10 cellular contexts compared by ENCODE assay signal in the genomic region with DNA sequence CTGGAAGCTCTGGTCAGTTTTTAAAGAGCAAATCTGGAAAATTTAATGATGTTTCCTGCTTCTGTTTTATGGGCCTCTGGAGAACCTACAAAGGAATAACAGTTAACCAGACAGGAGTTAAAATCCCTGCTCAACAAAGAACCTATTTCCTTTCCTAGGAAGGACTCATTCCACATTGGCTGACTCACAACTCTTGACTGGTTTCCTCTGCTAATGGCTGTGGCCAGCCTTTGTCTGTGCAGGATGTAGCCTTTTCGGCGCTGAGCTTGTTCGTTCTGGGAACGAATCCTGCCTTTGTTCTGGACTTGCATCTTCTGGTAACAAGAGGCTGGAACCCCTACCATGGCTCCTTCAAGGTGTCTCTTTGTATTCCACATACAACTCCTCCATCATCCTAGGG.
A peak's percentile ranks its signal among the peaks of the same experiment; 100 is the strongest.
DNase-seq lines count a peak whose midpoint lies in the region; TF ChIP-seq lines count a peak whose summit lies in the region.
"Had no signal": no experiment of that assay in that cellular context is flagged by ENCODE, and none has a peak within 500 bp of the region (broad histone marks: within the 10 kb centered on the region; RNA-seq: fewer than 3 reads in every experiment).

No MANE protein-coding gene starts in this region.

- DNase-seq in HFFc6 (peak; percentile 43), amniotic epithelial cell (ENCODE audit: low read depth) (peak; percentile 18), right atrium auricular region (ENCODE audit: low spot score) (no peak), MM.1S (no peak), NCI-H128 (lab: John Stamatoyannopoulos, UW; ENCODE audit: unreplicated experiment) (no peak), SK-N-DZ (ENCODE audit: low spot score) (no peak)
- DNase-seq in stimulated activated naive CD4-positive, alpha-beta T cell (lab: John Stamatoyannopoulos, UW) = no peak
- DNase-seq: activated CD4-positive, alpha-beta T cell treated with anti-CD3 and anti-CD28 coated beads, Interleukin-2, amount 50 U/mL, for 48 hours had no signal

- no peak for TF ChIP-seq CTCF in HFFc6 (IDR thresholded peaks at IDR 0.05)
- TF ChIP-seq CTCF in right atrium auricular region (IDR thresholded peaks at IDR 0.05) = no peak
- no peak for TF ChIP-seq CTCF in MM.1S (IDR thresholded peaks at IDR 0.05; ENCODE audit: low read length)

- H3K4me3 ChIP-seq in right atrium auricular region = no peak overlapping the region
- H3K4me3 ChIP-seq in skeletal muscle tissue (ENCODE audit: low read length in 3 of 3) = no peak overlapping the region
- no peak overlapping the region for H3K4me3 ChIP-seq in MM.1S (ENCODE audit: low read length)
- H3K4me3 ChIP-seq: cardiac muscle cell had no signal

- H3K4me3 Mint-ChIP-seq in HFFc6 = no peak overlapping the region

- no peaks in the 10 kb centered on the region for H3K79me2 ChIP-seq in MM.1S (ENCODE audit: low read length)

- peaks cover 7% of the 10 kb centered on the region for H3K4me1 Mint-ChIP-seq in HFFc6 (ENCODE audit: low read depth)

- H4K20me1 ChIP-seq in MM.1S (ENCODE audit: insufficient read depth, low read length) = no peaks in the 10 kb centered on the region

- H3K9ac ChIP-seq in skeletal muscle tissue (ENCODE audit: low read depth in 1 of 3, low read length in 3 of 3) (no peak overlapping the region), MM.1S (ENCODE audit: low read length) (no peak overlapping the region)

- no peaks in the 10 kb centered on the region for H3K9me3 Mint-ChIP-seq in HFFc6

- H3K27ac ChIP-seq in right atrium auricular region (peak overlapping the region; percentile 83 to 94), skeletal muscle tissue (ENCODE audit: low read depth, low read length) (peak overlapping the region; percentile 38), MM.1S (ENCODE audit: low read length) (no peak overlapping the region)
- H3K27ac ChIP-seq: cardiac muscle cell had no signal

- H3K4me1 ChIP-seq in right atrium auricular region = peaks cover 0 to 55% of the 10 kb centered on the region in 2 donors
- H3K4me1 ChIP-seq in skeletal muscle tissue (ENCODE audit: control insufficient read depth in 3 of 3, insufficient read depth in 3 of 3, low read length in 3 of 3) = peaks cover 34 to 54% (median 47%) of the 10 kb centered on the region in 3 donors
- no peaks in the 10 kb centered on the region for H3K4me1 ChIP-seq in MM.1S (ENCODE audit: low read length)

- no peaks in the 10 kb centered on the region for H3F3A ChIP-seq in MM.1S (ENCODE audit: insufficient read depth, low read length)

- H3K27ac Mint-ChIP-seq in HFFc6 = no peak overlapping the region

- no peaks in the 10 kb centered on the region for H3K9me2 ChIP-seq in MM.1S (replicated peaks; ENCODE audit: insufficient read depth, low read length)

- no peak overlapping the region for H3K4me2 ChIP-seq in MM.1S (ENCODE audit: low read depth, low read length)

- H3K36me3 Mint-ChIP-seq in HFFc6 (ENCODE audit: low read depth) = no peaks in the 10 kb centered on the region

- H3K36me3 ChIP-seq in right atrium auricular region = no peaks in the 10 kb centered on the region
- H3K36me3 ChIP-seq in skeletal muscle tissue (ENCODE audit: control insufficient read depth in 3 of 3, insufficient read depth in 3 of 3, low read length in 3 of 3) = no peaks in the 10 kb centered on the region
- no peaks in the 10 kb centered on the region for H3K36me3 ChIP-seq in MM.1S (replicated peaks; ENCODE audit: insufficient read depth, low read length)
- H3K36me3 ChIP-seq: cardiac muscle cell had no signal

- H3K9me3 ChIP-seq in right atrium auricular region = no peaks in the 10 kb centered on the region
- no peaks in the 10 kb centered on the region for H3K9me3 ChIP-seq in skeletal muscle tissue (ENCODE audit: control insufficient read depth in 3 of 3, low read length in 3 of 3)
- H3K9me3 ChIP-seq in MM.1S (replicated peaks; ENCODE audit: insufficient read depth, low read length) = no peaks in the 10 kb centered on the region

- H3K27me3 Mint-ChIP-seq in HFFc6 (ENCODE audit: insufficient read depth) = peaks cover 14% of the 10 kb centered on the region

- H3K27me3 ChIP-seq in right atrium auricular region (no peaks in the 10 kb centered on the region), skeletal muscle tissue (ENCODE audit: control insufficient read depth in 3 of 3, insufficient read depth in 3 of 3, low read length in 3 of 3) (no peaks in the 10 kb centered on the region), MM.1S (replicated peaks; ENCODE audit: insufficient read depth, low read length) (peaks cover 5% of the 10 kb centered on the region; the same call in 1 of the 2 replicates)
- H3K27me3 ChIP-seq: cardiac muscle cell had no signal

- no peak overlapping the region for H2AFZ ChIP-seq in MM.1S (ENCODE audit: low read length)

Comparison
In these comparisons a context has a peak if more than half of its experiments do, and no peak if none do; other contexts are left out.
1. DNase-seq: peak in HFFc6 (single experiment) and amniotic epithelial cell (single experiment); none in right atrium auricular region (single experiment), MM.1S (single experiment), stimulated activated naive CD4-positive, alpha-beta T cell (0 of 6), NCI-H128 (single experiment) and SK-N-DZ (single experiment).